Comparison of ENCODE assay signal across 8 cellular contexts in the genomic region with DNA sequence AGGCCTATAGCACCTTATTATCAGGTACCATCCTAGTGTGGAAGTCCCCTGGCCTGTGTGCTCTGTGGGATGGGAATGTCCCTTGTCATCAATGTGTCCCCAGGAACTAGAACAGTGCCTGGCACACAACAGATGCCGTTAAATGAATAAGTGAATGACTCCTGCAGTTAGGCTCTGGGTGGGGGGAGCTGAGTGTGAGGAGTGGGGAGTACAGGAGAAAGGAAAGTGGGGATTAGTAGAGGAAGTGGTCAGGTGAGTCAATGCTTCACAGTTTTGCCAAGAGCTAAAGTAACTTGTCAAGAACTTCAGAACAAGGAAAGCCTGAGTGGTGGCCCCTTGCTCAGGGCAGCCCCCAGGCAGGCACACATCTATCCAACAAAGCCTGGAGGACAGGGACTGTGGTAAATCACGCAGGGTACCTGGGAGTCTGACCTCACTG. TPM values are rescaled to one million over a fixed set of nuclear protein-coding genes. Genes with fewer than 3 reads are reported as not detected.
DNase-seq lines count a peak whose midpoint lies in the region; ATAC-seq and TF ChIP-seq lines count a peak whose summit lies in the region.

No MANE protein-coding gene starts in this region.

- H3K27ac Mint-ChIP-seq in immature natural killer cell (peak overlapping the region; percentile 99 to 100 (median 100)), GM23338 (no peak overlapping the region)

- no peaks in the 10 kb centered on the region for H3K79me2 ChIP-seq in GM23338 (replicated peaks; ENCODE audit: insufficient read depth)

- no peak for TF ChIP-seq CTCF in GM23338 (conservative IDR thresholded peaks at IDR 0.05; ENCODE audit: low read depth in 2 of 2)

- peak overlapping the region; percentile 80 to 82 (median 81) for H3K4me3 Mint-ChIP-seq in immature natural killer cell
- H3K4me3 Mint-ChIP-seq in GM23338, result no peak overlapping the region

- no peaks in the 10 kb centered on the region for H3K27me3 ChIP-seq in GM23338 (ENCODE audit: insufficient read depth)

- H3K4me2 ChIP-seq in GM23338, result no peak overlapping the region

- peaks cover 15% of the 10 kb centered on the region for H3F3A ChIP-seq in GM23338 (replicated peaks; ENCODE audit: low read depth)

- no peak overlapping the region for H2AFZ ChIP-seq in GM23338

- no peaks in the 10 kb centered on the region for H3K36me3 ChIP-seq in GM23338 (ENCODE audit: insufficient read depth)

- H3K4me1 Mint-ChIP-seq in immature natural killer cell (peaks cover 90 to 96% of the 10 kb centered on the region in 2 donors), GM23338 (peaks cover 45% of the 10 kb centered on the region)

- H3K27me3 Mint-ChIP-seq in immature natural killer cell (ENCODE audit: low read depth in 3 of 3) (peaks cover 16 to 35% (median 29%) of the 10 kb centered on the region in 3 donors), GM23338 (ENCODE audit: insufficient read depth, low read depth, poor library complexity) (peaks cover 10% of the 10 kb centered on the region)

- H3K4me1 ChIP-seq in GM23338 (ENCODE audit: insufficient read depth), result peaks cover 37% of the 10 kb centered on the region

- no peaks in the 10 kb centered on the region for H3K9me2 ChIP-seq in GM23338 (ENCODE audit: insufficient read depth)

- H4K20me1 ChIP-seq in GM23338 (replicated peaks; ENCODE audit: insufficient read depth), result no peaks in the 10 kb centered on the region

- H3K4me3 ChIP-seq in GM23338, result no peak overlapping the region

- H3K9me3 Mint-ChIP-seq in immature natural killer cell (peaks cover 0 to 4% (median 2%) of the 10 kb centered on the region in 6 donors), GM23338 (peaks cover 3% of the 10 kb centered on the region; the same call in 2 of the 3 replicates)

- DNase-seq in activated CD4-positive, CD25-positive, alpha-beta regulatory T cell treated with anti-CD3 and anti-CD28 coated beads, Interleukin-2, amount 50 U/mL, for 72 hours, result peak; percentile 66
- DNase-seq in immature natural killer cell (peak in 1 of 3 donors; percentile 58), pons (ENCODE audit: low spot score) (no peak), GM23338 (ENCODE audit: low spot score) (no peak), substantia nigra (lab: John Stamatoyannopoulos, UW) (no peak), mucosa of gallbladder (ENCODE audit: low spot score) (no peak)

- H3K27ac ChIP-seq in GM23338 (ENCODE audit: low read depth) (no peak overlapping the region), substantia nigra (ENCODE audit: low read depth, low read length, poor library complexity, severe bottlenecking) (no peak overlapping the region)

- ATAC-seq in GM18517 (IDR thresholded peaks at IDR 0.05; ENCODE audit: unreplicated experiment) (peak; percentile 6), HG03095 (IDR thresholded peaks at IDR 0.05; ENCODE audit: unreplicated experiment) (peak; percentile 7), GM23338 (no peak)

- H3K36me3 Mint-ChIP-seq in immature natural killer cell (peaks cover 3 to 15% (median 4%) of the 10 kb centered on the region in 3 donors), GM23338 (ENCODE audit: low read depth) (peaks cover 2% of the 10 kb centered on the region; the same call in 2 of the 3 replicates)

TF ChIP-seq in GM23338, 12 proteins besides CTCF, POLR2A, EP300 and RAD21 (continues in another document):
- TF ChIP-seq, protein P1, sequence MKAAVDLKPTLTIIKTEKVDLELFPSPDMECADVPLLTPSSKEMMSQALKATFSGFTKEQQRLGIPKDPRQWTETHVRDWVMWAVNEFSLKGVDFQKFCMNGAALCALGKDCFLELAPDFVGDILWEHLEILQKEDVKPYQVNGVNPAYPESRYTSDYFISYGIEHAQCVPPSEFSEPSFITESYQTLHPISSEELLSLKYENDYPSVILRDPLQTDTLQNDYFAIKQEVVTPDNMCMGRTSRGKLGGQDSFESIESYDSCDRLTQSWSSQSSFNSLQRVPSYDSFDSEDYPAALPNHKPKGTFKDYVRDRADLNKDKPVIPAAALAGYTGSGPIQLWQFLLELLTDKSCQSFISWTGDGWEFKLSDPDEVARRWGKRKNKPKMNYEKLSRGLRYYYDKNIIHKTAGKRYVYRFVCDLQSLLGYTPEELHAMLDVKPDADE (IDR thresholded peaks at IDR 0.05), result no peak
- TF ChIP-seq POLR2AphosphoS5 (IDR thresholded peaks at IDR 0.05; ENCODE audit: low read depth) (no peak), NANOG (IDR thresholded peaks at IDR 0.05; ENCODE audit: borderline replicate concordance) (no peak), STAT1 (IDR thresholded peaks at IDR 0.05; ENCODE audit: unreplicated experiment) (no peak), CREB1 (CRISPR knock-in tag; IDR thresholded peaks at IDR 0.05; ENCODE audit: low read depth) (no peak)
- TF ChIP-seq, protein P2, sequence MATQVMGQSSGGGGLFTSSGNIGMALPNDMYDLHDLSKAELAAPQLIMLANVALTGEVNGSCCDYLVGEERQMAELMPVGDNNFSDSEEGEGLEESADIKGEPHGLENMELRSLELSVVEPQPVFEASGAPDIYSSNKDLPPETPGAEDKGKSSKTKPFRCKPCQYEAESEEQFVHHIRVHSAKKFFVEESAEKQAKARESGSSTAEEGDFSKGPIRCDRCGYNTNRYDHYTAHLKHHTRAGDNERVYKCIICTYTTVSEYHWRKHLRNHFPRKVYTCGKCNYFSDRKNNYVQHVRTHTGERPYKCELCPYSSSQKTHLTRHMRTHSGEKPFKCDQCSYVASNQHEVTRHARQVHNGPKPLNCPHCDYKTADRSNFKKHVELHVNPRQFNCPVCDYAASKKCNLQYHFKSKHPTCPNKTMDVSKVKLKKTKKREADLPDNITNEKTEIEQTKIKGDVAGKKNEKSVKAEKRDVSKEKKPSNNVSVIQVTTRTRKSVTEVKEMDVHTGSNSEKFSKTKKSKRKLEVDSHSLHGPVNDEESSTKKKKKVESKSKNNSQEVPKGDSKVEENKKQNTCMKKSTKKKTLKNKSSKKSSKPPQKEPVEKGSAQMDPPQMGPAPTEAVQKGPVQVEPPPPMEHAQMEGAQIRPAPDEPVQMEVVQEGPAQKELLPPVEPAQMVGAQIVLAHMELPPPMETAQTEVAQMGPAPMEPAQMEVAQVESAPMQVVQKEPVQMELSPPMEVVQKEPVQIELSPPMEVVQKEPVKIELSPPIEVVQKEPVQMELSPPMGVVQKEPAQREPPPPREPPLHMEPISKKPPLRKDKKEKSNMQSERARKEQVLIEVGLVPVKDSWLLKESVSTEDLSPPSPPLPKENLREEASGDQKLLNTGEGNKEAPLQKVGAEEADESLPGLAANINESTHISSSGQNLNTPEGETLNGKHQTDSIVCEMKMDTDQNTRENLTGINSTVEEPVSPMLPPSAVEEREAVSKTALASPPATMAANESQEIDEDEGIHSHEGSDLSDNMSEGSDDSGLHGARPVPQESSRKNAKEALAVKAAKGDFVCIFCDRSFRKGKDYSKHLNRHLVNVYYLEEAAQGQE (IDR thresholded peaks at IDR 0.05; ENCODE audit: unreplicated experiment), result no peak

RNA-seq across cellular contexts. Expression of a gene that starts 33.4 kb away (rescaled TPM):
- polyA plus RNA-seq in immature natural killer cell, result 100 to 1,000 TPM; 602 to 622 (median 602) TPM
- total RNA-seq in GM23338 (2014; rRNA removed; shearing (Covaris generic)), result 180 and 213 TPM in 2 replicates
- 236 and 252 TPM in 2 replicates for polyA plus RNA-seq in GM23338 (2016; fragmentation: Nextera tagmentation; extraction: Ambion mirVana)
- total RNA-seq in mucosa of gallbladder, result 235 TPM

RNA-seq across cellular contexts. Expression of a gene that starts 42.5 kb away (rescaled TPM):
- polyA plus RNA-seq in immature natural killer cell (10 to 100 TPM; 16.2 to 37.5 (median 30.8) TPM), GM23338 (2016; fragmentation: Nextera tagmentation; extraction: Ambion mirVana) (39.1 and 40.6 TPM in 2 replicates)
- total RNA-seq in GM23338 (2014; rRNA removed; shearing (Covaris generic)), result 38.8 and 40.0 TPM in 2 replicates
- 77.2 TPM for total RNA-seq in mucosa of gallbladder
